In the genomic region with DNA sequence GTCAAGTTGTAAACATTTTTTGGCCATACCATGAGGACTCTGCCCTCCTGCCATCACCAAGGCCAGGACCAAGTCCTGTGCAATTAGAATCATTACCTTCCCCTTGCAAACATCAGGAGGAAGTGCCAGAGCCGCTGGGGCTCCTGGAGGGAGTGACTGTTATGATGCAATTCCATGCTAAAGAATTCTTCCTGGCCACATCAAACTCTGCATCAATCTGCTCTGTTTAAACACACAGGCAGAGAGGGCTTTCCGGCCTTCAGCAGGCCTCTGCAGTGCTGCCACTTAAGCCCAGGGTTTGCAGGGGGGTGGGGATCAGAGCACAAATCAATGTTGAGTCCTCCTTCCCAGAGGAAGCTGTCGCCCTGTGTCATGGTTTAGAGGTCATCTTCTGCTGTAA, we compare ENCODE assay signal across 11 cellular contexts. TPM values are rescaled to one million over a fixed set of nuclear protein-coding genes. Genes with fewer than 3 reads are reported as not detected.
A peak's percentile ranks its signal among the peaks of the same experiment; 100 is the strongest.
DNase-seq lines count a peak whose midpoint lies in the region; ATAC-seq and TF ChIP-seq lines count a peak whose summit lies in the region.
"Had no signal": no experiment of that assay in that cellular context is flagged by ENCODE, and none has a peak within 500 bp of the region (broad histone marks: within the 10 kb centered on the region; RNA-seq: fewer than 3 reads in every experiment).

No MANE protein-coding gene starts in this region.

- H3K4me3 Mint-ChIP-seq in type B pancreatic cell = no peak overlapping the region
- H3K4me3 Mint-ChIP-seq in activated CD4-positive, alpha-beta T cell treated with anti-CD3 and anti-CD28 coated beads, Interleukin-2, amount 10 ng/mL, durations not matched to agents 7 days and 5 days = no peak overlapping the region
- H3K4me3 Mint-ChIP-seq: CD4-positive, CD25-positive, alpha-beta regulatory T cell had no signal

- H3K27ac Mint-ChIP-seq in type B pancreatic cell = peak overlapping the region; percentile 72
- H3K27ac Mint-ChIP-seq in activated CD4-positive, alpha-beta T cell treated with anti-CD3 and anti-CD28 coated beads, Interleukin-2, amount 10 ng/mL, durations not matched to agents 7 days and 5 days = no peak overlapping the region
- H3K27ac Mint-ChIP-seq: CD4-positive, CD25-positive, alpha-beta regulatory T cell had no signal

- no peaks in the 10 kb centered on the region for H3K9me3 ChIP-seq in right atrium auricular region
- no peaks in the 10 kb centered on the region for H3K9me3 ChIP-seq in RWPE2 (ENCODE audit: severe bottlenecking)

- no peak for TF ChIP-seq CTCF in right atrium auricular region (IDR thresholded peaks at IDR 0.05)
- no peak for TF ChIP-seq CTCF in RWPE2 (IDR thresholded peaks at IDR 0.05; ENCODE audit: poor library complexity, severe bottlenecking)
- no peak for TF ChIP-seq CTCF in foreskin fibroblast (IDR thresholded peaks at IDR 0.05; ENCODE audit: low read depth, low read length)
- no peak for TF ChIP-seq CTCF in type B pancreatic cell (conservative IDR thresholded peaks at IDR 0.05)

- H3K36me3 Mint-ChIP-seq in type B pancreatic cell = peaks cover 25% of the 10 kb centered on the region
- H3K36me3 Mint-ChIP-seq in activated CD4-positive, alpha-beta T cell treated with anti-CD3 and anti-CD28 coated beads, Interleukin-2, amount 10 ng/mL, durations not matched to agents 7 days and 5 days (ENCODE audit: low read depth) = no peaks in the 10 kb centered on the region
- H3K36me3 Mint-ChIP-seq: CD4-positive, CD25-positive, alpha-beta regulatory T cell had no signal

- no peaks in the 10 kb centered on the region for H3K27me3 ChIP-seq in right atrium auricular region
- H3K27me3 ChIP-seq in RWPE2 (ENCODE audit: insufficient read depth, poor library complexity, severe bottlenecking) = no peaks in the 10 kb centered on the region

- POLR2A ChIA-PET in activated CD4-positive, alpha-beta T cell treated with anti-CD3 and anti-CD28 coated beads, Interleukin-2, amount 10 ng/mL, durations not matched to agents 7 days and 5 days (lab: Charles Lee) = no interaction called here

- H3K27ac ChIP-seq in right atrium auricular region = no peak overlapping the region
- H3K27ac ChIP-seq in RWPE2 (ENCODE audit: poor library complexity, severe bottlenecking) = peak overlapping the region; percentile 56

- DNase-seq in left ventricle myocardium superior = no peak
- DNase-seq in right atrium auricular region (ENCODE audit: low spot score) = no peak
- no peak for DNase-seq in RWPE2 (ENCODE audit: low spot score)
- DNase-seq in foreskin fibroblast = peak; percentile 57 to 74
- no peak for DNase-seq in type B pancreatic cell (ENCODE audit: extremely low spot score, unreplicated experiment)
- DNase-seq in NCI-H748 treated with DMSO at 0.1 percent for 48 hours (lab: John Stamatoyannopoulos, UW) = no peak
- no peak for DNase-seq in activated CD4-positive, alpha-beta T cell treated with anti-CD3 and anti-CD28 coated beads, Interleukin-2, amount 10 ng/mL, durations not matched to agents 7 days and 5 days
- DNase-seq: CD4-positive, CD25-positive, alpha-beta regulatory T cell; NCI-H187 treated with DMSO at 0.1 percent for 48 hours; T-helper 1 cell had no signal

- ATAC-seq in left ventricle myocardium superior (peak; percentile 8), RWPE2 (ENCODE audit: low read depth) (peak; percentile 83), HG03025 (IDR thresholded peaks at IDR 0.05; ENCODE audit: low FRiP score, unreplicated experiment) (no peak)

- CTCF ChIA-PET in activated CD4-positive, alpha-beta T cell treated with anti-CD3 and anti-CD28 coated beads, Interleukin-2, amount 10 ng/mL, durations not matched to agents 7 days and 5 days (lab: Charles Lee) = interaction anchor here (0.9 kb wide), 1 partner anchor 9 kb away, joined by 3 read pairs; no protein-coding TSS in a partner anchor

- H3K4me1 ChIP-seq in right atrium auricular region = peaks cover 0 to 18% of the 10 kb centered on the region in 2 donors
- H3K4me1 ChIP-seq in RWPE2 (ENCODE audit: insufficient read depth, poor library complexity, severe bottlenecking) = peaks cover 33% of the 10 kb centered on the region

- no peak overlapping the region for H3K4me3 ChIP-seq in right atrium auricular region
- no peak overlapping the region for H3K4me3 ChIP-seq in RWPE2 (ENCODE audit: severe bottlenecking)
- no peak overlapping the region for H3K4me3 ChIP-seq in foreskin fibroblast (ENCODE audit: low read depth in 1 of 2, low read length in 2 of 2)

- H3K36me3 ChIP-seq in right atrium auricular region (peaks cover 15% of the 10 kb centered on the region), RWPE2 (ENCODE audit: low read depth) (peaks cover 65% of the 10 kb centered on the region)

- H3K27me3 Mint-ChIP-seq in type B pancreatic cell = no peaks in the 10 kb centered on the region
- no peaks in the 10 kb centered on the region for H3K27me3 Mint-ChIP-seq in activated CD4-positive, alpha-beta T cell treated with anti-CD3 and anti-CD28 coated beads, Interleukin-2, amount 10 ng/mL, durations not matched to agents 7 days and 5 days
- H3K27me3 Mint-ChIP-seq: CD4-positive, CD25-positive, alpha-beta regulatory T cell had no signal

- intact Hi-C loops in left ventricle myocardium superior (cut with micrococcal nuclease) = no loop called here

- H3K9me3 Mint-ChIP-seq in type B pancreatic cell = no peaks in the 10 kb centered on the region
- peaks cover 1% of the 10 kb centered on the region for H3K9me3 Mint-ChIP-seq in activated CD4-positive, alpha-beta T cell treated with anti-CD3 and anti-CD28 coated beads, Interleukin-2, amount 10 ng/mL, durations not matched to agents 7 days and 5 days
- H3K9me3 Mint-ChIP-seq: CD4-positive, CD25-positive, alpha-beta regulatory T cell had no signal

- peaks cover 45% of the 10 kb centered on the region for H3K4me1 Mint-ChIP-seq in type B pancreatic cell (ENCODE audit: unreplicated experiment)
- H3K4me1 Mint-ChIP-seq in activated CD4-positive, alpha-beta T cell treated with anti-CD3 and anti-CD28 coated beads, Interleukin-2, amount 10 ng/mL, durations not matched to agents 7 days and 5 days = no peaks in the 10 kb centered on the region
- H3K4me1 Mint-ChIP-seq: CD4-positive, CD25-positive, alpha-beta regulatory T cell had no signal

RNA-seq across cellular contexts. Expression of gene CTBP2, which starts 58.1 kb away (rescaled TPM):
- total RNA-seq in left ventricle myocardium superior (29.3 TPM), right atrium auricular region (10 to 100 TPM; 26.0 to 36.0 TPM), type B pancreatic cell (ENCODE audit: low replicate concordance) (101 and 113 TPM in 2 replicates)
- under 1 TPM in 1 of 2 experiments, not detected in 1; 0.40 TPM for total RNA-seq in activated CD4-positive, alpha-beta T cell treated with anti-CD3 and anti-CD28 coated beads, Interleukin-2, amount 10 ng/mL, durations not matched to agents 7 days and 5 days

Comparison
In these comparisons a context has a peak if more than half of its experiments do, and no peak if none do; other contexts are left out.
1. DNase-seq: peak in foreskin fibroblast (2 of 2); none in left ventricle myocardium superior (single experiment), right atrium auricular region (single experiment), RWPE2 (single experiment), type B pancreatic cell (single experiment), NCI-H748 treated with DMSO at 0.1 percent for 48 hours (single experiment) and activated CD4-positive, alpha-beta T cell treated with anti-CD3 and anti-CD28 coated beads, Interleukin-2, amount 10 ng/mL, durations not matched to agents 7 days and 5 days (single experiment).
2. RNA of gene CTBP2, which starts 58.1 kb away (total RNA-seq): 101 to 113 TPM in type B pancreatic cell, 26.0 to 36.0 TPM in right atrium auricular region and 29.3 TPM in left ventricle myocardium superior (single experiment); 0.40 TPM in activated CD4-positive, alpha-beta T cell treated with anti-CD3 and anti-CD28 coated beads, Interleukin-2, amount 10 ng/mL, durations not matched to agents 7 days and 5 days; every median in the first group is over 10 times any median in the second.